Comparison of ENCODE assay signal across 8 cellular contexts in genomic region chr12:24561411-24561871, GRCh38.
DNase-seq lines count a peak whose midpoint lies in the region; ATAC-seq, FAIRE-seq and TF ChIP-seq lines count a peak whose summit lies in the region.

No MANE protein-coding gene starts in this region.

- DNase-seq in AG04449 (ENCODE audit: low read depth, low spot score): no peak
- peak; percentile 30 for DNase-seq in HTR-8/SVneo (ENCODE audit: insufficient read length, low spot score)
- peak; percentile 49 for DNase-seq in astrocyte of the spinal cord (ENCODE audit: low read depth, low spot score)
- peak; percentile 37 for DNase-seq in iPS-NIHi7 (ENCODE audit: extremely low spot score)
- DNase-seq in spleen: no peak
- no peak for DNase-seq in AML-193 (lab: John Stamatoyannopoulos, UW)
- no peak for DNase-seq in NCI-H187 (lab: John Stamatoyannopoulos, UW)

- H3K36me3 ChIP-seq in spleen: no peaks in the 10 kb centered on the region

- H3K27ac ChIP-seq in spleen: peak overlapping the region in 7 of 8 donors; percentile 69 to 84 (median 80)

- TF ChIP-seq POLR2A in spleen (IDR thresholded peaks at IDR 0.05): no peak

- H3K27me3 ChIP-seq in spleen (replicated peaks in 1 of 7): peaks cover 0 to 61% (median 11%) of the 10 kb centered on the region in 7 donors

- CTCF ChIA-PET in AG04449 (lab: Yijun Ruan, JAX): no interaction called here

- H3K4me1 ChIP-seq in spleen: peaks cover 0 to 46% (median 20%) of the 10 kb centered on the region in 6 donors

- intact Hi-C loops in spleen (cut with DNase I; ENCODE audit: low total_unique reads): no loop called here

- H3K4me3 ChIP-seq in AG04449 (ENCODE audit: low read depth, low read length) (peak overlapping the region; percentile 68), astrocyte of the spinal cord (ENCODE audit: low read depth, low read length) (peak overlapping the region; percentile 84), spleen (peak overlapping the region; percentile 58 to 76 (median 70))

- POLR2A ChIA-PET in AG04449 (lab: Yijun Ruan, JAX): no interaction called here

- in situ Hi-C loops in astrocyte of the spinal cord (cut with HindIII; ENCODE audit: low sequenced_read_pairs): no loop called here

- FAIRE-seq in HTR-8/SVneo (lab: Jason Lieb, UNC): no peak

- TF ChIP-seq CTCF in AG04449 (IDR thresholded peaks at IDR 0.05; ENCODE audit: insufficient read depth, low read length, missing control alignments) (no peak), astrocyte of the spinal cord (IDR thresholded peaks at IDR 0.05; ENCODE audit: low read depth, low read length) (no peak), spleen (IDR thresholded peaks at IDR 0.05 in 8 of 11, conservative IDR thresholded peaks at IDR 0.05 in 3 of 11) (no peak)

- 0 to 2% (median 1%) methylated on average over 15 of the region's 15 CpGs for WGBS in spleen, 5 donors

- H3K9me3 ChIP-seq in spleen: no peaks in the 10 kb centered on the region

- no peak for ATAC-seq in HG02798 (IDR thresholded peaks at IDR 0.05; ENCODE audit: poor library complexity, unreplicated experiment)

Comparison
In these comparisons a context has a peak if more than half of its experiments do, and no peak if none do; other contexts are left out.
1. DNase-seq: peak in HTR-8/SVneo (single experiment), astrocyte of the spinal cord (single experiment) and iPS-NIHi7 (single experiment); none in AG04449 (single experiment), spleen (single experiment), AML-193 (0 of 2) and NCI-H187 (0 of 2).
2. Peak in every context shown above with its lines, with median percentiles within 50 percentile points of each other: H3K4me3 ChIP-seq.